8 cellular contexts compared by ENCODE assay signal in the genomic region with DNA sequence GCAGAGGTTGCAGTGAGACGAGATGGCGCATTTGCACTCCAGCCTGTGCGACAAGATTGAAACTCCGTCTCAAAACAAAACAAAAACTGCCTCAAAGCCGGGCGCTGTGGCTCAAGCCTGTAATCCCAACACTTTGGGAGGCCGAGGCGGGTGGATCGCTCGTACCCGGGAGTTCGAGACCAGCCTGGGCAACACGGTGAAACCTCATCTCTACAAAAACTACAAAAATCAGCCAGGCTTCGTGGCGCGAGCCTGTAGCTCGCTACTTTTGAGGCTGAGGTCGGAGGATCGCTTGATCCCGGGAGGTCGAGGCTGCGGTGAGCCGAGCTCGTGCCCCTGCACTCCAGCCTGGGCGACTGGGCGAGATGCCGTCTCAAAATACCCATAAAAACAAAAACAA. TPM values are rescaled to one million over a fixed set of nuclear protein-coding genes. Genes with fewer than 3 reads are reported as not detected.
DNase-seq lines count a peak whose midpoint lies in the region; ATAC-seq, FAIRE-seq and TF ChIP-seq lines count a peak whose summit lies in the region.

No MANE protein-coding gene starts in this region.

- H3K4me3 Mint-ChIP-seq in HFFc6: peak overlapping the region; percentile 96
- peak overlapping the region; percentile 98 for H3K4me3 Mint-ChIP-seq in activated CD8-positive, alpha-beta T cell treated with anti-CD3 and anti-CD28 coated beads for 36 hours
- peak overlapping the region; percentile 99 for H3K4me3 Mint-ChIP-seq in stimulated activated memory B cell treated with anti-CD40 and anti-IgM and Interleukin-4, amounts not matched to agents 10 μg/mL and 1 μg/mL and 100 μg/mL, for 72 hours

- POLR2A ChIA-PET in activated CD8-positive, alpha-beta T cell treated with anti-CD3 and anti-CD28 coated beads for 36 hours (lab: Charles Lee): interaction anchor here (0.8 to 2.1 kb wide), 2 partner anchors 7 to 80 kb away, joined by 3 to 5 read pairs; a partner anchor contains a TSS

- H3K4me3 ChIP-seq in iPS-18c (ENCODE audit: insufficient read depth, low read depth, low read length): peak overlapping the region; percentile 83; the same call in 1 of the 2 replicates

- peaks cover 9% of the 10 kb centered on the region for H3K36me3 Mint-ChIP-seq in HFFc6 (ENCODE audit: low read depth)
- peaks cover 32% of the 10 kb centered on the region for H3K36me3 Mint-ChIP-seq in activated CD8-positive, alpha-beta T cell treated with anti-CD3 and anti-CD28 coated beads for 36 hours (ENCODE audit: low read depth)
- H3K36me3 Mint-ChIP-seq in stimulated activated memory B cell treated with anti-CD40 and anti-IgM and Interleukin-4, amounts not matched to agents 10 μg/mL and 1 μg/mL and 100 μg/mL, for 72 hours: peaks cover 22% of the 10 kb centered on the region

- intact Hi-C loops in activated CD8-positive, alpha-beta T cell treated with anti-CD3 and anti-CD28 coated beads for 36 hours (cut with micrococcal nuclease): loop anchor here (10.0 kb wide), 2 partner anchors 149 to 499 kb away; no protein-coding TSS in a partner anchor

- ATAC-seq in activated CD8-positive, alpha-beta T cell treated with anti-CD3 and anti-CD28 coated beads for 36 hours: no peak
- no peak for ATAC-seq in stimulated activated memory B cell treated with anti-CD40 and anti-IgM and Interleukin-4, amounts not matched to agents 10 μg/mL and 1 μg/mL and 100 μg/mL, for 72 hours
- ATAC-seq in GM21447 (IDR thresholded peaks at IDR 0.05; ENCODE audit: unreplicated experiment): no peak

- CTCF ChIA-PET in activated CD8-positive, alpha-beta T cell treated with anti-CD3 and anti-CD28 coated beads for 36 hours (lab: Charles Lee): interaction anchor here (0.7 to 2.3 kb wide), 12 partner anchors 9 to 471 kb away, joined by 3 to 10 read pairs (median 6); a partner anchor contains a TSS

- no peaks in the 10 kb centered on the region for H3K9me3 Mint-ChIP-seq in HFFc6
- no peaks in the 10 kb centered on the region for H3K9me3 Mint-ChIP-seq in activated CD8-positive, alpha-beta T cell treated with anti-CD3 and anti-CD28 coated beads for 36 hours
- H3K9me3 Mint-ChIP-seq in stimulated activated memory B cell treated with anti-CD40 and anti-IgM and Interleukin-4, amounts not matched to agents 10 μg/mL and 1 μg/mL and 100 μg/mL, for 72 hours: no peaks in the 10 kb centered on the region

- peaks cover 47% of the 10 kb centered on the region for H3K4me1 Mint-ChIP-seq in HFFc6 (ENCODE audit: low read depth)
- H3K4me1 Mint-ChIP-seq in activated CD8-positive, alpha-beta T cell treated with anti-CD3 and anti-CD28 coated beads for 36 hours (ENCODE audit: low read depth): peaks cover 51% of the 10 kb centered on the region
- H3K4me1 Mint-ChIP-seq in stimulated activated memory B cell treated with anti-CD40 and anti-IgM and Interleukin-4, amounts not matched to agents 10 μg/mL and 1 μg/mL and 100 μg/mL, for 72 hours: peaks cover 26% of the 10 kb centered on the region

- no peaks in the 10 kb centered on the region for H3K9me3 ChIP-seq in iPS-18c (ENCODE audit: control insufficient read depth, insufficient read depth, low read length)

- H3K27ac Mint-ChIP-seq in HFFc6: peak overlapping the region; percentile 94
- H3K27ac Mint-ChIP-seq in activated CD8-positive, alpha-beta T cell treated with anti-CD3 and anti-CD28 coated beads for 36 hours: no peak overlapping the region
- peak overlapping the region; percentile 93 for H3K27ac Mint-ChIP-seq in stimulated activated memory B cell treated with anti-CD40 and anti-IgM and Interleukin-4, amounts not matched to agents 10 μg/mL and 1 μg/mL and 100 μg/mL, for 72 hours

- H3K27me3 Mint-ChIP-seq in HFFc6 (ENCODE audit: insufficient read depth): no peaks in the 10 kb centered on the region; the same call in 1 of the 2 replicates
- H3K27me3 Mint-ChIP-seq in activated CD8-positive, alpha-beta T cell treated with anti-CD3 and anti-CD28 coated beads for 36 hours: no peaks in the 10 kb centered on the region
- H3K27me3 Mint-ChIP-seq in stimulated activated memory B cell treated with anti-CD40 and anti-IgM and Interleukin-4, amounts not matched to agents 10 μg/mL and 1 μg/mL and 100 μg/mL, for 72 hours: no peaks in the 10 kb centered on the region

- FAIRE-seq in frontal cortex (lab: Jason Lieb, UNC): no peak

- no peak for DNase-seq in HFFc6
- DNase-seq in activated CD8-positive, alpha-beta T cell treated with anti-CD3 and anti-CD28 coated beads for 36 hours: no peak
- no peak for DNase-seq in frontal cortex (ENCODE audit: low spot score in 2 of 2)
- no peak for DNase-seq in OCI-M1 (lab: John Stamatoyannopoulos, UW)
- DNase-seq in middle frontal gyrus (ENCODE audit: extremely low spot score, low spot score): no peak

- no peak for TF ChIP-seq CTCF in HFFc6 (IDR thresholded peaks at IDR 0.05)
- TF ChIP-seq CTCF in activated CD8-positive, alpha-beta T cell treated with anti-CD3 and anti-CD28 coated beads for 36 hours (IDR thresholded peaks at IDR 0.05): no peak

RNA-seq across cellular contexts. Expression of a gene that starts 1.0 kb away (rescaled TPM):
- total RNA-seq in HFFc6 (2021; fragmentation: NEBNext Ultra II Directional; extraction: Animal tissue kit (Norgen Biotek cat#: 25700)): 10 to 100 TPM; 26.6 to 31.0 (median 28.0) TPM
- total RNA-seq in activated CD8-positive, alpha-beta T cell treated with anti-CD3 and anti-CD28 coated beads for 36 hours: 10 to 100 TPM; 30.1 to 30.5 TPM
- total RNA-seq in frontal cortex: 66.4 TPM

RNA-seq across cellular contexts. Expression of a gene that starts 1.1 kb away (rescaled TPM):
- total RNA-seq in HFFc6 (2021; fragmentation: NEBNext Ultra II Directional; extraction: Animal tissue kit (Norgen Biotek cat#: 25700)): 100 to 1,000 TPM in 3 of 6 experiments, 10 to 100 TPM in 3; 74.4 to 118 (median 96.0) TPM
- 100 to 1,000 TPM; 129 to 142 TPM for total RNA-seq in activated CD8-positive, alpha-beta T cell treated with anti-CD3 and anti-CD28 coated beads for 36 hours
- 72.2 TPM for total RNA-seq in frontal cortex
